ENCODE assay signal across 1 cellular context in the genomic region with DNA sequence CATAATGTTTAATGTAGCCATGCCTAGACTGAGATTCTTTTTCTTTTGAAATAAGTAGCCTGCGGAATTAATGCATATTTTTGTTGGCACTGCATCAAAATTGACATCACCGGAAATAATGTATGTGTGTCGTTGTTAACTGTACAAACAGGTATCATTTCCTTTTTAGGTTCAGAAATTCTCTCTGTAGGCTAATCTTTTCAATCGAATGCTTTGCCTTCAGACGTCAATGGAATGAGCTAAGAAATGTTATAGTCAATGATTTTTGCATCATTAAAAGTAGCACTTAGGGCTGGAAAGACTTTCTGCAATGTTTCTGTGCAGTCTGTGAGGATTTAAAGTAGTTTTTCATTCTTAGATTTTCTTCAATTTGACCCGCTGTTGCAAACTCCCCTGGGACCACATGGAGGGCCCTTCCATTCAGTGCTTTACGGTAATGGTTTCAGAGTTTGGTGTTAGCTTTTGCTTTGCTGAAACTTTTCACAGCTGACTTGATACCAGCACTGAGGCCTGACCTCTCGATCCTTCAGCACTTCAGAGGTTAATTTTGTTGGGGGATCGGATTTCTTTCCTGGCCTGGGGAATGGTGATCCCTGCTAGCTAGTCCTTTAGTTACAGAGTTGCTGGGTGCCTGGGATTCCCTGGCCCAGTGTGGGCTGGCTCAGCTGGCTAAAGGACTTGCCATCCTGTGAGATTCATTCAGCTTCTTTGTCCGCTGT.
TF ChIP-seq lines count a peak whose summit lies in the region.

No MANE protein-coding gene starts in this region.

TF ChIP-seq in HepG2, 621 proteins besides CTCF, POLR2A, EP300 and RAD21 (continued from another document and continues in another):
- TF ChIP-seq, protein P1, sequence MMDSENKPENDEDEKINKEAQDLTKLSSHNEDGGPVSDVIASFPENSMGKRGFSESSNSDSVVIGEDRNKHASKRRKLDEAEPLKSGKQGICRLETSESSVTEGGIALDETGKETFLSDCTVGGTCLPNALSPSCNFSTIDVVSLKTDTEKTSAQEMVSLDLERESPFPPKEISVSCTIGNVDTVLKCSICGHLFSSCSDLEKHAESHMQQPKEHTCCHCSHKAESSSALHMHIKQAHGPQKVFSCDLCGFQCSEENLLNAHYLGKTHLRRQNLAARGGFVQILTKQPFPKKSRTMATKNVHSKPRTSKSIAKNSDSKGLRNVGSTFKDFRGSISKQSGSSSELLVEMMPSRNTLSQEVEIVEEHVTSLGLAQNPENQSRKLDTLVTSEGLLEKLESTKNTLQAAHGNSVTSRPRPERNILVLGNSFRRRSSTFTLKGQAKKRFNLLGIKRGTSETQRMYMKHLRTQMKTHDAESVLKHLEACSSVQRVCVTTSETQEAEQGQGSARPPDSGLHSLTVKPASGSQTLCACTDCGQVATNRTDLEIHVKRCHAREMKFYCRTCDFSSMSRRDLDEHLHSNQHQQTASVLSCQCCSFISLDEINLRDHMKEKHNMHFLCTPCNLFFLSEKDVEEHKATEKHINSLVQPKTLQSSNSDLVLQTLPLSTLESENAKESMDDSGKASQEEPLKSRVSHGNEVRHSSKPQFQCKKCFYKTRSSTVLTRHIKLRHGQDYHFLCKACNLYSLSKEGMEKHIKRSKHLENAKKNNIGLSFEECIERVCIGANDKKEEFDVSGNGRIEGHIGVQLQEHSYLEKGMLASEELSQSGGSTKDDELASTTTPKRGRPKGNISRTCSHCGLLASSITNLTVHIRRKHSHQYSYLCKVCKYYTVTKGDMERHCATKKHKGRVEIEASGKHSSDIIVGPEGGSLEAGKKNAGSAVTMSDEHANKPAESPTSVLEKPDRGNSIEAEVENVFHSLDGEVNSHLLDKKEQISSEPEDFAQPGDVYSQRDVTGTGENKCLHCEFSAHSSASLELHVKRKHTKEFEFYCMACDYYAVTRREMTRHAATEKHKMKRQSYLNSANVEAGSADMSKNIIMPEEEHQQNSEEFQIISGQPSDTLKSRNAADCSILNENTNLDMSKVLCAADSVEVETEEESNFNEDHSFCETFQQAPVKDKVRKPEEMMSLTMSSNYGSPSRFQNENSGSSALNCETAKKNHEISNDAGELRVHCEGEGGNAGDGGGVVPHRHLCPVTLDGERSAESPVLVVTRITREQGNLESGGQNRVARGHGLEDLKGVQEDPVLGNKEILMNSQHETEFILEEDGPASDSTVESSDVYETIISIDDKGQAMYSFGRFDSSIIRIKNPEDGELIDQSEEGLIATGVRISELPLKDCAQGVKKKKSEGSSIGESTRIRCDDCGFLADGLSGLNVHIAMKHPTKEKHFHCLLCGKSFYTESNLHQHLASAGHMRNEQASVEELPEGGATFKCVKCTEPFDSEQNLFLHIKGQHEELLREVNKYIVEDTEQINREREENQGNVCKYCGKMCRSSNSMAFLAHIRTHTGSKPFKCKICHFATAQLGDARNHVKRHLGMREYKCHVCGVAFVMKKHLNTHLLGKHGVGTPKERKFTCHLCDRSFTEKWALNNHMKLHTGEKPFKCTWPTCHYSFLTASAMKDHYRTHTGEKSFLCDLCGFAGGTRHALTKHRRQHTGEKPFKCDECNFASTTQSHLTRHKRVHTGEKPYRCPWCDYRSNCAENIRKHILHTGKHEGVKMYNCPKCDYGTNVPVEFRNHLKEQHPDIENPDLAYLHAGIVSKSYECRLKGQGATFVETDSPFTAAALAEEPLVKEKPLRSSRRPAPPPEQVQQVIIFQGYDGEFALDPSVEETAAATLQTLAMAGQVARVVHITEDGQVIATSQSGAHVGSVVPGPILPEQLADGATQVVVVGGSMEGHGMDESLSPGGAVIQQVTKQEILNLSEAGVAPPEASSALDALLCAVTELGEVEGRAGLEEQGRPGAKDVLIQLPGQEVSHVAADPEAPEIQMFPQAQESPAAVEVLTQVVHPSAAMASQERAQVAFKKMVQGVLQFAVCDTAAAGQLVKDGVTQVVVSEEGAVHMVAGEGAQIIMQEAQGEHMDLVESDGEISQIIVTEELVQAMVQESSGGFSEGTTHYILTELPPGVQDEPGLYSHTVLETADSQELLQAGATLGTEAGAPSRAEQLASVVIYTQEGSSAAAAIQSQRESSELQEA (CRISPR knock-in tag; IDR thresholded peaks at IDR 0.05; ENCODE audit: not compliant biosample characterization), result no peak
- TF ChIP-seq ZNF768 (CRISPR knock-in tag; IDR thresholded peaks at IDR 0.05) (no peak), PCBP1 (IDR thresholded peaks at IDR 0.05; ENCODE audit: borderline replicate concordance, low read depth, low read length) (no peak), SMC3 (IDR thresholded peaks at IDR 0.05; ENCODE audit: low read length) (0 out of 2 replicates have a peak, but pooled peaks have one; percentile 9), LCORL (IDR thresholded peaks at IDR 0.05) (no peak), LCORL (CRISPR knock-in tag; IDR thresholded peaks at IDR 0.05) (no peak), NFIC (IDR thresholded peaks at IDR 0.05; ENCODE audit: low read length) (0 out of 2 replicates have a peak, but pooled peaks have one; percentile 27), ZNF253 (CRISPR knock-in tag; IDR thresholded peaks at IDR 0.05; ENCODE audit: borderline replicate concordance) (no peak), RFX5 (IDR thresholded peaks at IDR 0.05; ENCODE audit: low read depth, low read length) (no peak), FLYWCH1 (CRISPR knock-in tag; IDR thresholded peaks at IDR 0.05) (no peak), NFATC3 (CRISPR knock-in tag; IDR thresholded peaks at IDR 0.05) (no peak), KLF9 (CRISPR knock-in tag; IDR thresholded peaks at IDR 0.05; ENCODE audit: low read depth) (0 out of 2 replicates have a peak, but pooled peaks have one; percentile 64), CENPT (CRISPR knock-in tag; IDR thresholded peaks at IDR 0.05; ENCODE audit: low read depth) (no peak), XRCC5 (optimal IDR thresholded peaks at IDR 0.05; ENCODE audit: low read length) (peak; percentile 47), CHCHD3 (CRISPR knock-in tag; IDR thresholded peaks at IDR 0.05) (no peak), EED (CRISPR knock-in tag; IDR thresholded peaks at IDR 0.05) (no peak), KDM6A (CRISPR knock-in tag; IDR thresholded peaks at IDR 0.05; ENCODE audit: low read depth) (no peak), GATAD1 (CRISPR knock-in tag; IDR thresholded peaks at IDR 0.05) (no peak; the same call in 1 of the 2 replicates), KLF6 (CRISPR knock-in tag; IDR thresholded peaks at IDR 0.05) (no peak), DR1 (CRISPR knock-in tag; IDR thresholded peaks at IDR 0.05) (no peak), ZNF10 (CRISPR knock-in tag; IDR thresholded peaks at IDR 0.05; ENCODE audit: borderline replicate concordance, low read depth) (no peak), KAT2B (IDR thresholded peaks at IDR 0.05; ENCODE audit: borderline replicate concordance, low read depth, low read length) (no peak)
- TF ChIP-seq, protein P2, sequence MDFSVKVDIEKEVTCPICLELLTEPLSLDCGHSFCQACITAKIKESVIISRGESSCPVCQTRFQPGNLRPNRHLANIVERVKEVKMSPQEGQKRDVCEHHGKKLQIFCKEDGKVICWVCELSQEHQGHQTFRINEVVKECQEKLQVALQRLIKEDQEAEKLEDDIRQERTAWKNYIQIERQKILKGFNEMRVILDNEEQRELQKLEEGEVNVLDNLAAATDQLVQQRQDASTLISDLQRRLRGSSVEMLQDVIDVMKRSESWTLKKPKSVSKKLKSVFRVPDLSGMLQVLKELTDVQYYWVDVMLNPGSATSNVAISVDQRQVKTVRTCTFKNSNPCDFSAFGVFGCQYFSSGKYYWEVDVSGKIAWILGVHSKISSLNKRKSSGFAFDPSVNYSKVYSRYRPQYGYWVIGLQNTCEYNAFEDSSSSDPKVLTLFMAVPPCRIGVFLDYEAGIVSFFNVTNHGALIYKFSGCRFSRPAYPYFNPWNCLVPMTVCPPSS (IDR thresholded peaks at IDR 0.05), result no peak
- TF ChIP-seq, protein P3, sequence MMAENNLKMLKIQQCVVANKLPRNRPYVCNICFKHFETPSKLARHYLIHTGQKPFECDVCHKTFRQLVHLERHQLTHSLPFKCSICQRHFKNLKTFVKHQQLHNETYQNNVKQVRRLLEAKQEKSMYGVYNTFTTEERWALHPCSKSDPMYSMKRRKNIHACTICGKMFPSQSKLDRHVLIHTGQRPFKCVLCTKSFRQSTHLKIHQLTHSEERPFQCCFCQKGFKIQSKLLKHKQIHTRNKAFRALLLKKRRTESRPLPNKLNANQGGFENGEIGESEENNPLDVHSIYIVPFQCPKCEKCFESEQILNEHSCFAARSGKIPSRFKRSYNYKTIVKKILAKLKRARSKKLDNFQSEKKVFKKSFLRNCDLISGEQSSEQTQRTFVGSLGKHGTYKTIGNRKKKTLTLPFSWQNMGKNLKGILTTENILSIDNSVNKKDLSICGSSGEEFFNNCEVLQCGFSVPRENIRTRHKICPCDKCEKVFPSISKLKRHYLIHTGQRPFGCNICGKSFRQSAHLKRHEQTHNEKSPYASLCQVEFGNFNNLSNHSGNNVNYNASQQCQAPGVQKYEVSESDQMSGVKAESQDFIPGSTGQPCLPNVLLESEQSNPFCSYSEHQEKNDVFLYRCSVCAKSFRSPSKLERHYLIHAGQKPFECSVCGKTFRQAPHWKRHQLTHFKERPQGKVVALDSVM (CRISPR knock-in tag; IDR thresholded peaks at IDR 0.05), result 0 out of 2 replicates have a peak, but pooled peaks have one; percentile 25
- TF ChIP-seq, protein P4, sequence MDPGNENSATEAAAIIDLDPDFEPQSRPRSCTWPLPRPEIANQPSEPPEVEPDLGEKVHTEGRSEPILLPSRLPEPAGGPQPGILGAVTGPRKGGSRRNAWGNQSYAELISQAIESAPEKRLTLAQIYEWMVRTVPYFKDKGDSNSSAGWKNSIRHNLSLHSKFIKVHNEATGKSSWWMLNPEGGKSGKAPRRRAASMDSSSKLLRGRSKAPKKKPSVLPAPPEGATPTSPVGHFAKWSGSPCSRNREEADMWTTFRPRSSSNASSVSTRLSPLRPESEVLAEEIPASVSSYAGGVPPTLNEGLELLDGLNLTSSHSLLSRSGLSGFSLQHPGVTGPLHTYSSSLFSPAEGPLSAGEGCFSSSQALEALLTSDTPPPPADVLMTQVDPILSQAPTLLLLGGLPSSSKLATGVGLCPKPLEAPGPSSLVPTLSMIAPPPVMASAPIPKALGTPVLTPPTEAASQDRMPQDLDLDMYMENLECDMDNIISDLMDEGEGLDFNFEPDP (CRISPR knock-in tag; conservative IDR thresholded peaks at IDR 0.05), result no peak
- TF ChIP-seq, protein P5, sequence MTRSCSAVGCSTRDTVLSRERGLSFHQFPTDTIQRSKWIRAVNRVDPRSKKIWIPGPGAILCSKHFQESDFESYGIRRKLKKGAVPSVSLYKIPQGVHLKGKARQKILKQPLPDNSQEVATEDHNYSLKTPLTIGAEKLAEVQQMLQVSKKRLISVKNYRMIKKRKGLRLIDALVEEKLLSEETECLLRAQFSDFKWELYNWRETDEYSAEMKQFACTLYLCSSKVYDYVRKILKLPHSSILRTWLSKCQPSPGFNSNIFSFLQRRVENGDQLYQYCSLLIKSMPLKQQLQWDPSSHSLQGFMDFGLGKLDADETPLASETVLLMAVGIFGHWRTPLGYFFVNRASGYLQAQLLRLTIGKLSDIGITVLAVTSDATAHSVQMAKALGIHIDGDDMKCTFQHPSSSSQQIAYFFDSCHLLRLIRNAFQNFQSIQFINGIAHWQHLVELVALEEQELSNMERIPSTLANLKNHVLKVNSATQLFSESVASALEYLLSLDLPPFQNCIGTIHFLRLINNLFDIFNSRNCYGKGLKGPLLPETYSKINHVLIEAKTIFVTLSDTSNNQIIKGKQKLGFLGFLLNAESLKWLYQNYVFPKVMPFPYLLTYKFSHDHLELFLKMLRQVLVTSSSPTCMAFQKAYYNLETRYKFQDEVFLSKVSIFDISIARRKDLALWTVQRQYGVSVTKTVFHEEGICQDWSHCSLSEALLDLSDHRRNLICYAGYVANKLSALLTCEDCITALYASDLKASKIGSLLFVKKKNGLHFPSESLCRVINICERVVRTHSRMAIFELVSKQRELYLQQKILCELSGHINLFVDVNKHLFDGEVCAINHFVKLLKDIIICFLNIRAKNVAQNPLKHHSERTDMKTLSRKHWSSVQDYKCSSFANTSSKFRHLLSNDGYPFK (CRISPR knock-in tag; IDR thresholded peaks at IDR 0.05; ENCODE audit: borderline replicate concordance), result no peak
- TF ChIP-seq, protein P6, sequence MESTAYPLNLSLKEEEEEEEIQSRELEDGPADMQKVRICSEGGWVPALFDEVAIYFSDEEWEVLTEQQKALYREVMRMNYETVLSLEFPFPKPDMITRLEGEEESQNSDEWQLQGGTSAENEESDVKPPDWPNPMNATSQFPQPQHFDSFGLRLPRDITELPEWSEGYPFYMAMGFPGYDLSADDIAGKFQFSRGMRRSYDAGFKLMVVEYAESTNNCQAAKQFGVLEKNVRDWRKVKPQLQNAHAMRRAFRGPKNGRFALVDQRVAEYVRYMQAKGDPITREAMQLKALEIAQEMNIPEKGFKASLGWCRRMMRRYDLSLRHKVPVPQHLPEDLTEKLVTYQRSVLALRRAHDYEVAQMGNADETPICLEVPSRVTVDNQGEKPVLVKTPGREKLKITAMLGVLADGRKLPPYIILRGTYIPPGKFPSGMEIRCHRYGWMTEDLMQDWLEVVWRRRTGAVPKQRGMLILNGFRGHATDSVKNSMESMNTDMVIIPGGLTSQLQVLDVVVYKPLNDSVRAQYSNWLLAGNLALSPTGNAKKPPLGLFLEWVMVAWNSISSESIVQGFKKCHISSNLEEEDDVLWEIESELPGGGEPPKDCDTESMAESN (CRISPR knock-in tag; conservative IDR thresholded peaks at IDR 0.05), result peak; percentile 38; the same call in 1 of the 2 replicates
- TF ChIP-seq, protein P7, sequence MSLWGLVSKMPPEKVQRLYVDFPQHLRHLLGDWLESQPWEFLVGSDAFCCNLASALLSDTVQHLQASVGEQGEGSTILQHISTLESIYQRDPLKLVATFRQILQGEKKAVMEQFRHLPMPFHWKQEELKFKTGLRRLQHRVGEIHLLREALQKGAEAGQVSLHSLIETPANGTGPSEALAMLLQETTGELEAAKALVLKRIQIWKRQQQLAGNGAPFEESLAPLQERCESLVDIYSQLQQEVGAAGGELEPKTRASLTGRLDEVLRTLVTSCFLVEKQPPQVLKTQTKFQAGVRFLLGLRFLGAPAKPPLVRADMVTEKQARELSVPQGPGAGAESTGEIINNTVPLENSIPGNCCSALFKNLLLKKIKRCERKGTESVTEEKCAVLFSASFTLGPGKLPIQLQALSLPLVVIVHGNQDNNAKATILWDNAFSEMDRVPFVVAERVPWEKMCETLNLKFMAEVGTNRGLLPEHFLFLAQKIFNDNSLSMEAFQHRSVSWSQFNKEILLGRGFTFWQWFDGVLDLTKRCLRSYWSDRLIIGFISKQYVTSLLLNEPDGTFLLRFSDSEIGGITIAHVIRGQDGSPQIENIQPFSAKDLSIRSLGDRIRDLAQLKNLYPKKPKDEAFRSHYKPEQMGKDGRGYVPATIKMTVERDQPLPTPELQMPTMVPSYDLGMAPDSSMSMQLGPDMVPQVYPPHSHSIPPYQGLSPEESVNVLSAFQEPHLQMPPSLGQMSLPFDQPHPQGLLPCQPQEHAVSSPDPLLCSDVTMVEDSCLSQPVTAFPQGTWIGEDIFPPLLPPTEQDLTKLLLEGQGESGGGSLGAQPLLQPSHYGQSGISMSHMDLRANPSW (CRISPR knock-in tag; IDR thresholded peaks at IDR 0.05; ENCODE audit: borderline replicate concordance), result 0 out of 2 replicates have a peak, but pooled peaks have one; percentile 27
